Comparison of ENCODE assay signal across 1 cellular context in genomic region chr5:44638286-44638869, GRCh38.
TF ChIP-seq lines count a peak whose summit lies in the region.

No MANE protein-coding gene starts in this region.

TF ChIP-seq in WTC11, 78 proteins besides CTCF, POLR2A, EP300 and RAD21 (continued from another document):
- TF ChIP-seq, protein P1, sequence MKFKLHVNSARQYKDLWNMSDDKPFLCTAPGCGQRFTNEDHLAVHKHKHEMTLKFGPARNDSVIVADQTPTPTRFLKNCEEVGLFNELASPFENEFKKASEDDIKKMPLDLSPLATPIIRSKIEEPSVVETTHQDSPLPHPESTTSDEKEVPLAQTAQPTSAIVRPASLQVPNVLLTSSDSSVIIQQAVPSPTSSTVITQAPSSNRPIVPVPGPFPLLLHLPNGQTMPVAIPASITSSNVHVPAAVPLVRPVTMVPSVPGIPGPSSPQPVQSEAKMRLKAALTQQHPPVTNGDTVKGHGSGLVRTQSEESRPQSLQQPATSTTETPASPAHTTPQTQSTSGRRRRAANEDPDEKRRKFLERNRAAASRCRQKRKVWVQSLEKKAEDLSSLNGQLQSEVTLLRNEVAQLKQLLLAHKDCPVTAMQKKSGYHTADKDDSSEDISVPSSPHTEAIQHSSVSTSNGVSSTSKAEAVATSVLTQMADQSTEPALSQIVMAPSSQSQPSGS (CRISPR knock-in tag; IDR thresholded peaks at IDR 0.05; ENCODE audit: borderline replicate concordance, low read depth) = no peak
